In the genomic region with DNA sequence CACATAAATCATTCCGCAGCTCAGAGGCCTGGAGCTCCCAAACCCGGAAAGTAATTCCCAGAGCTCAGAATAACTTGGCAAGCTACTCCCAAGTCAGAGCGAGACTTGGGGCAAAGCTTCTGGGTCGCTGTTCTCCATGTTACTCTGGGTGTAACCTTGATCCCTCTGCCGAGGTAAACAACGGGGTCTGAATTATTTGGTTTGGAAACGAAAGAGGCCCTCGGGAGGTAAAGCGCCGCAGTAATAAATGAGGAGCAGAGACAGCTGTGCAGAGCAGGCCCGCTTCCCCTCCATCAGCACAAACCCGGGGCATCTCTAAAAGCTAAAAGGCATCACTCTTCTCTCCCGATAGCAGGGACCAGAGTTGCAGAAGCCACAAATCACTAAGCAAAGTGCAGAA, we compare ENCODE assay signal across 27 cellular contexts.
"Had no signal": no experiment of that assay in that cellular context is flagged by ENCODE, and none has a peak within 500 bp of the region (broad histone marks: within the 10 kb centered on the region; RNA-seq: fewer than 3 reads in every experiment).

No MANE protein-coding gene starts in this region.

- H3K4me1 ChIP-seq: ascending aorta, breast epithelium had no signal

- H3K27me3 ChIP-seq: ascending aorta, cardiac muscle cell had no signal

- H3K27ac ChIP-seq: ascending aorta, breast epithelium, cardiac muscle cell, coronary artery, dorsolateral prefrontal cortex had no signal

- H3K36me3 ChIP-seq: ascending aorta, breast epithelium, cardiac muscle cell had no signal

- H3K4me3 ChIP-seq: ascending aorta, breast epithelium, cardiac muscle cell, coronary artery, dorsolateral prefrontal cortex had no signal

- ATAC-seq: activated CD4-positive, alpha-beta T cell treated with anti-CD3 and anti-CD28 coated beads for 36 hours; activated CD8-positive, alpha-beta memory T cell treated with anti-CD3 and anti-CD28 coated beads, Interleukin-2, amount 10 ng/mL, durations not matched to agents 7 days and 5 days; activated CD8-positive, alpha-beta T cell treated with anti-CD3 and anti-CD28 coated beads, Interleukin-2, amount 10 ng/mL, durations not matched to agents 7 days and 5 days; activated naive CD4-positive, alpha-beta T cell treated with anti-CD3 and anti-CD28 coated beads, Interleukin-2, amount 50 U/mL, for 72 hours; esophagus mucosa; T-cell had no signal

- H3K9me3 ChIP-seq: ascending aorta had no signal

- DNase-seq: activated CD4-positive, alpha-beta memory T cell treated with anti-CD3 and anti-CD28 coated beads for 36 hours; activated CD4-positive, alpha-beta T cell treated with anti-CD3 and anti-CD28 coated beads for 36 hours; activated CD4-positive, alpha-beta T cell treated with anti-CD3 and anti-CD28 coated beads, Interleukin-2, amount 10 ng/mL, durations not matched to agents 24 days and 14 days; activated CD4-positive, CD25-positive, alpha-beta regulatory T cell; activated CD4-positive, CD25-positive, alpha-beta regulatory T cell treated with anti-CD3 and anti-CD28 coated beads, Interleukin-2, amount 50 U/mL, for 72 hours; activated CD8-positive, alpha-beta memory T cell treated with anti-CD3 and anti-CD28 coated beads, Interleukin-2, amount 10 ng/mL, durations not matched to agents 7 days and 5 days; activated CD8-positive, alpha-beta memory T cell treated with anti-CD3 and anti-CD28 coated beads, Interleukin-2, amount 50 U/mL, for 4 hours; activated CD8-positive, alpha-beta T cell treated with anti-CD3 and anti-CD28 coated beads, Interleukin-2, amount 10 ng/mL, durations not matched to agents 7 days and 5 days; activated gamma-delta T cell; activated naive CD4-positive, alpha-beta T cell; activated naive CD4-positive, alpha-beta T cell treated with anti-CD3 and anti-CD28 coated beads, Interleukin-2, amount 10 ng/mL, durations not matched to agents 7 days and 5 days; activated naive CD8-positive, alpha-beta T cell treated with anti-CD3 and anti-CD28 coated beads, Interleukin-2, amount 10 ng/mL, durations not matched to agents 7 days and 5 days; activated T-cell treated with anti-CD3 and anti-CD28 coated beads, Interleukin-2, amount 50 U/mL, for 1 hour; activated T-cell treated with anti-CD3 and anti-CD28 coated beads, Interleukin-2, amount 50 U/mL, for 48 hours; dorsolateral prefrontal cortex; effector memory CD4-positive, alpha-beta T cell; endodermal cell; foreskin fibroblast; SW 1271; T-cell; T1000 had no signal
